ENCODE assay signal across 8 cellular contexts in genomic region chr14:56118611-56119181, GRCh38. TPM values are rescaled to one million over a fixed set of nuclear protein-coding genes. Genes with fewer than 3 reads are reported as not detected.
DNase-seq lines count a peak whose midpoint lies in the region; ATAC-seq and TF ChIP-seq lines count a peak whose summit lies in the region.

No MANE protein-coding gene starts in this region.

- H3K27me3 ChIP-seq in esophagus muscularis mucosa (no peaks in the 10 kb centered on the region), upper lobe of right lung (no peaks in the 10 kb centered on the region)
- peaks cover 0 to 4% of the 10 kb centered on the region in 2 donors for H3K27me3 ChIP-seq in naive thymus-derived CD4-positive, alpha-beta T cell (ENCODE audit: control insufficient read depth in 2 of 2, insufficient read depth in 2 of 2, low read length in 2 of 2)

- H3K27ac ChIP-seq in esophagus muscularis mucosa (replicated peaks in 1 of 4) (peak overlapping the region; percentile 87 to 95 (median 90)), upper lobe of right lung (peak overlapping the region; percentile 83)
- H3K27ac ChIP-seq in naive thymus-derived CD4-positive, alpha-beta T cell (ENCODE audit: low read depth, low read length) = peak overlapping the region; percentile 72

- intact Hi-C loops in esophagus muscularis mucosa (cut with DNase I) (no loop called here), upper lobe of right lung (cut with DNase I) (no loop called here)
- intact Hi-C loops in naive thymus-derived CD4-positive, alpha-beta T cell (cut with micrococcal nuclease) = loop anchor here (1.0 to 10.0 kb wide), 26 partner anchors 36 to 1721 kb away; partner anchors contain the start of genes CDKN3 (in 2 of the 2), CGRRF1 (in 1 of the 2), CNIH1 (in 1 of the 2) and DLGAP5 (in 1 of the 2)

- no peaks in the 10 kb centered on the region for H3K9me3 Mint-ChIP-seq in activated CD4-positive, alpha-beta T cell treated with anti-CD3 and anti-CD28 coated beads, Interleukin-2, amount 10 ng/mL, durations not matched to agents 7 days and 5 days
- peaks cover 0 to 1% (median 0%) of the 10 kb centered on the region in 11 donors for H3K9me3 Mint-ChIP-seq in naive thymus-derived CD4-positive, alpha-beta T cell

- ATAC-seq in HG03064 (IDR thresholded peaks at IDR 0.05; ENCODE audit: low read depth, unreplicated experiment) (peak; percentile 29), upper lobe of right lung (peak; percentile 57)
- ATAC-seq in naive thymus-derived CD4-positive, alpha-beta T cell = peak; percentile 17

- H3K36me3 ChIP-seq in esophagus muscularis mucosa (no peaks in the 10 kb centered on the region), upper lobe of right lung (no peaks in the 10 kb centered on the region)
- no peaks in the 10 kb centered on the region for H3K36me3 ChIP-seq in naive thymus-derived CD4-positive, alpha-beta T cell (ENCODE audit: control insufficient read depth in 2 of 3, insufficient read depth in 3 of 3, low read length in 3 of 3)

- TF ChIP-seq CTCF in esophagus muscularis mucosa (IDR thresholded peaks at IDR 0.05) (peak in 1 of 3 experiments; percentile 4), upper lobe of right lung (IDR thresholded peaks at IDR 0.05) (no peak)

- POLR2A ChIA-PET in activated CD4-positive, alpha-beta T cell treated with anti-CD3 and anti-CD28 coated beads, Interleukin-2, amount 10 ng/mL, durations not matched to agents 7 days and 5 days (lab: Charles Lee) = no interaction called here
- POLR2A ChIA-PET in naive thymus-derived CD4-positive, alpha-beta T cell (lab: Charles Lee) = interaction anchor here (0.7 to 2.3 kb wide), 3 partner anchors 14 to 461 kb away, joined by 3 to 8 read pairs (median 5); partner anchors contain the start of gene TMEM260

- peaks cover 40% of the 10 kb centered on the region for H3K4me1 Mint-ChIP-seq in activated CD4-positive, alpha-beta T cell treated with anti-CD3 and anti-CD28 coated beads, Interleukin-2, amount 10 ng/mL, durations not matched to agents 7 days and 5 days
- peaks cover 29 to 66% (median 58%) of the 10 kb centered on the region in 7 donors for H3K4me1 Mint-ChIP-seq in naive thymus-derived CD4-positive, alpha-beta T cell

- H3K4me3 ChIP-seq in esophagus muscularis mucosa (peak overlapping the region; percentile 93 to 98 (median 95)), upper lobe of right lung (peak overlapping the region; percentile 88)
- H3K4me3 ChIP-seq in naive thymus-derived CD4-positive, alpha-beta T cell (ENCODE audit: low read length) = peak overlapping the region; percentile 57

- WGBS in esophagus muscularis mucosa = no CpG with 5 or more reads among the region's 87 CpGs

- no peak overlapping the region for H3K27ac Mint-ChIP-seq in activated CD4-positive, alpha-beta T cell treated with anti-CD3 and anti-CD28 coated beads, Interleukin-2, amount 10 ng/mL, durations not matched to agents 7 days and 5 days
- H3K27ac Mint-ChIP-seq in naive thymus-derived CD4-positive, alpha-beta T cell = no peak overlapping the region

- peaks cover 38% of the 10 kb centered on the region for H3K27me3 Mint-ChIP-seq in activated CD4-positive, alpha-beta T cell treated with anti-CD3 and anti-CD28 coated beads, Interleukin-2, amount 10 ng/mL, durations not matched to agents 7 days and 5 days
- H3K27me3 Mint-ChIP-seq in naive thymus-derived CD4-positive, alpha-beta T cell = peaks cover 0 to 58% (median 0%) of the 10 kb centered on the region in 5 donors

- no peaks in the 10 kb centered on the region for H3K36me3 Mint-ChIP-seq in activated CD4-positive, alpha-beta T cell treated with anti-CD3 and anti-CD28 coated beads, Interleukin-2, amount 10 ng/mL, durations not matched to agents 7 days and 5 days (ENCODE audit: low read depth)
- H3K36me3 Mint-ChIP-seq in naive thymus-derived CD4-positive, alpha-beta T cell = peaks cover 0 to 6% (median 0%) of the 10 kb centered on the region in 5 donors

- CTCF ChIA-PET in activated CD4-positive, alpha-beta T cell treated with anti-CD3 and anti-CD28 coated beads, Interleukin-2, amount 10 ng/mL, durations not matched to agents 7 days and 5 days (lab: Charles Lee) = interaction anchor here (0.9 to 1.0 kb wide), 2 partner anchors 11 to 19 kb away, joined by 3 to 5 read pairs; no protein-coding TSS in a partner anchor
- CTCF ChIA-PET in naive thymus-derived CD4-positive, alpha-beta T cell (lab: Charles Lee) = no interaction called here

- H3K4me3 Mint-ChIP-seq in activated CD4-positive, alpha-beta T cell treated with anti-CD3 and anti-CD28 coated beads, Interleukin-2, amount 10 ng/mL, durations not matched to agents 7 days and 5 days = peak overlapping the region; percentile 87
- H3K4me3 Mint-ChIP-seq in naive thymus-derived CD4-positive, alpha-beta T cell = peak overlapping the region in 8 of 10 donors; percentile 15 to 97 (median 57)

- H3K9me3 ChIP-seq in esophagus muscularis mucosa (no peaks in the 10 kb centered on the region), upper lobe of right lung (no peaks in the 10 kb centered on the region)
- H3K9me3 ChIP-seq in naive thymus-derived CD4-positive, alpha-beta T cell (ENCODE audit: control insufficient read depth in 2 of 3, low read length in 3 of 3) = no peaks in the 10 kb centered on the region

- DNase-seq in NCI-H82 (lab: John Stamatoyannopoulos, UW) (peak; percentile 87), NCI-H82 treated with DMSO at 0.1 percent for 48 hours (lab: John Stamatoyannopoulos, UW; ENCODE audit: unreplicated experiment) (no peak), esophagus muscularis mucosa (ENCODE audit: extremely low spot score) (no peak), upper lobe of right lung (peak; percentile 77), cerebellum (ENCODE audit: low spot score) (no peak)
- DNase-seq in activated CD4-positive, alpha-beta T cell treated with anti-CD3 and anti-CD28 coated beads, Interleukin-2, amount 10 ng/mL, durations not matched to agents 7 days and 5 days = peak; percentile 12
- peak in 4 of 9 donors; percentile 10 to 62 (median 38) for DNase-seq in naive thymus-derived CD4-positive, alpha-beta T cell

- H3K4me1 ChIP-seq in esophagus muscularis mucosa (peaks cover 18 to 38% (median 25%) of the 10 kb centered on the region in 4 donors), upper lobe of right lung (peaks cover 33% of the 10 kb centered on the region)
- peaks cover 14 to 32% of the 10 kb centered on the region in 2 donors for H3K4me1 ChIP-seq in naive thymus-derived CD4-positive, alpha-beta T cell (ENCODE audit: control insufficient read depth in 2 of 2, insufficient read depth in 2 of 2, low read length in 2 of 2)

- TF ChIP-seq POLR2A in esophagus muscularis mucosa (IDR thresholded peaks at IDR 0.05; ENCODE audit: low read depth) = no peak

- TF ChIP-seq EP300 in esophagus muscularis mucosa (IDR thresholded peaks at IDR 0.05) = no peak

RNA-seq across cellular contexts. Expression of gene PELI2, which starts 0.5 kb away (rescaled TPM):
- 1 to 10 TPM; 2.5 to 3.6 TPM for total RNA-seq in activated CD4-positive, alpha-beta T cell treated with anti-CD3 and anti-CD28 coated beads, Interleukin-2, amount 10 ng/mL, durations not matched to agents 7 days and 5 days
- total RNA-seq in esophagus muscularis mucosa = 10 to 100 TPM; 10.6 to 16.3 (median 14.1) TPM
- total RNA-seq in naive thymus-derived CD4-positive, alpha-beta T cell = 10 to 100 TPM in 4 of 5 experiments, 1 to 10 TPM in 1; 6.2 to 24.7 (median 11.5) TPM
- polyA plus RNA-seq in naive thymus-derived CD4-positive, alpha-beta T cell = 1 to 10 TPM; 1.7 to 2.9 TPM
- 25.7 TPM for total RNA-seq in upper lobe of right lung
- 55.0 TPM for total RNA-seq in cerebellum

Comparison
In these comparisons a context has a peak if more than half of its experiments do, and no peak if none do; other contexts are left out.
1. DNase-seq: peak in NCI-H82 (single experiment), activated CD4-positive, alpha-beta T cell treated with anti-CD3 and anti-CD28 coated beads, Interleukin-2, amount 10 ng/mL, durations not matched to agents 7 days and 5 days (single experiment) and upper lobe of right lung (single experiment); none in NCI-H82 treated with DMSO at 0.1 percent for 48 hours (single experiment), esophagus muscularis mucosa (single experiment) and cerebellum (single experiment).
2. intact Hi-C loops: an anchor here in naive thymus-derived CD4-positive, alpha-beta T cell (1.0 to 10.0 kb wide); none called in esophagus muscularis mucosa and upper lobe of right lung.
3. Peak in every context shown above with its lines, with median percentiles within 50 percentile points of each other: ATAC-seq, H3K27ac ChIP-seq and H3K4me3 ChIP-seq.